Comparison of ENCODE assay signal across 17 cellular contexts in the genomic region with DNA sequence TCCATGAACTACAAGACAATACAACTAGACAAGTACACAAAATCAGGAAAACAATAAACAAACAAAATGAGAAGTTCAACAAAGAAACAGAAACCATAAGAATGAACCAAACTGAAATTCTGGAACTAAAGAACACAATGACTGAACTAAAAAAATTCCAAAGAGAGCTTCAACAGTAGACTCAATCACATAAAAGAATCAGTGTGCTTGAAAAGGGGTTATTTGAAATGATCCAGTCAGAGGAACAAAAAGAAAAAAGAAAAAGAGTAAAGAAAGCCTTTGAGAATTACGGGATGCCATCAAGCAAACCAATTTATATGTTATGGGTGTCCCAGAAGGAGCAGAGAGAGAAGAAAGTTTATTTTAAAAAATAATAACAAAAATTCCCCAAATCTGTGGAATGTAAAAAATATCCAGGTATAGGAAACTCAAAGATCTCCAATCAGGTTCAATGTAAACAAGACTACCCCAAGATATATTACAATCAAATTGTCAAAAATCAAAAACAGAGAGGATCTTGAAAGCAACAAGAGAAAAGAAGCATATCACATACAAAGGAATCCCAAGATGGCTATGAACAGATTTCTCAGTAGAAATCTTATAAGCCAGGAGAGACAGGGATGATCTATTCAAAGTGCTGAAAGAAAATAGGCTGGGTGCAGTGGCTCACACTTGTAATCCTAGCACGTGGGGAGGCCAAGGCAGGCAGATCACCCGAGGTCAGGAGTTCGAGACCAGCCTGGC. TPM values are rescaled to one million over a fixed set of nuclear protein-coding genes. Genes with fewer than 3 reads are reported as not detected.
DNase-seq lines count a peak whose midpoint lies in the region; ATAC-seq and TF ChIP-seq lines count a peak whose summit lies in the region.
"Had no signal": no experiment of that assay in that cellular context is flagged by ENCODE, and none has a peak within 500 bp of the region (broad histone marks: within the 10 kb centered on the region; RNA-seq: fewer than 3 reads in every experiment).

No MANE protein-coding gene starts in this region.

- peaks cover 0 to 4% of the 10 kb centered on the region in 2 experiments; a peak in 2 of 4 replicates for H3K36me3 ChIP-seq in HCT116 (ENCODE audit: control insufficient read depth in 1 of 2, insufficient read depth in 2 of 2, low read length in 2 of 2)

- POLR2A ChIA-PET in HCT116 (lab: Charles Lee): no interaction called here

- no peak overlapping the region for H2AFZ ChIP-seq in HCT116 (ENCODE audit: low read depth, low read length, poor library complexity, severe bottlenecking)
- H2AFZ ChIP-seq: GM23338 had no signal

- H3K27ac ChIP-seq in HCT116 (ENCODE audit: low read depth, low read length): no peak overlapping the region
- H3K27ac ChIP-seq: BLaER1 had no signal

- CTCF ChIA-PET in HCT116 (lab: Charles Lee): no interaction called here

- H3K79me2 ChIP-seq in HCT116 (ENCODE audit: insufficient read depth, low read length): peaks cover 7% of the 10 kb centered on the region

- H3K4me3 ChIP-seq in HCT116 (replicated peaks in 1 of 2; ENCODE audit: low read depth in 1 of 2, low read length in 2 of 2): no peak overlapping the region
- H3K4me3 ChIP-seq: BLaER1, GM23338 had no signal

- H3K27me3 ChIP-seq in HCT116 (ENCODE audit: insufficient read depth, low read length): no peaks in the 10 kb centered on the region
- H3K27me3 ChIP-seq: BLaER1 had no signal

- TF ChIP-seq POLR2A in HCT116 (IDR thresholded peaks at IDR 0.05; ENCODE audit: borderline replicate concordance, extremely low read depth, insufficient read depth, insufficient read length): no peak

- DNase-seq in activated T-cell treated with anti-CD3 and anti-CD28 coated beads, Interleukin-2, amount 50 U/mL, for 72 hours: no peak
- no peak for DNase-seq in activated T-cell treated with anti-CD3 and anti-CD28 coated beads for 4 hours
- no peak for DNase-seq in HCT116 (ENCODE audit: low read depth, low spot score)
- no peak for DNase-seq in memory B cell (ENCODE audit: low spot score in 2 of 2)
- DNase-seq in OCI-M1 (lab: John Stamatoyannopoulos, UW): no peak
- DNase-seq in LoVo (ENCODE audit: low spot score): no peak
- DNase-seq: 8988T; CD8-positive, alpha-beta T cell; DMS 273 treated with DMSO at 0.1 percent for 48 hours; DMS53; DND-41; EL; H7 had no signal

- H3K9me2 ChIP-seq in HCT116 (ENCODE audit: insufficient read depth): no peaks in the 10 kb centered on the region

- no peaks in the 10 kb centered on the region for H3K9me3 ChIP-seq in HCT116 (ENCODE audit: control insufficient read depth in 1 of 2, insufficient read depth in 1 of 2, low read depth in 1 of 2, low read length in 2 of 2)

- H3K27ac Mint-ChIP-seq in activated T-cell treated with anti-CD3 and anti-CD28 coated beads, Interleukin-2, amount 50 U/mL, for 72 hours: peak overlapping the region; percentile 66
- peak overlapping the region; percentile 38 for H3K27ac Mint-ChIP-seq in dendritic cell treated with granulocyte-macrophage colony-stimulating factor and Interleukin-4, amounts not matched to agents 40 ng/mL and 50 ng/mL, for 4 days
- peak overlapping the region; percentile 13 for H3K27ac Mint-ChIP-seq in memory B cell
- H3K27ac Mint-ChIP-seq: CD8-positive, alpha-beta T cell; GM23338 had no signal

- intact Hi-C loops in HCT116 (cut with micrococcal nuclease): no loop called here
- intact Hi-C loops in dendritic cell treated with granulocyte-macrophage colony-stimulating factor and Interleukin-4, amounts not matched to agents 40 ng/mL and 50 ng/mL, for 4 days (cut with micrococcal nuclease): no loop called here

- peaks cover 9 to 10% of the 10 kb centered on the region in 2 donors for H3K9me3 Mint-ChIP-seq in activated T-cell treated with anti-CD3 and anti-CD28 coated beads, Interleukin-2, amount 50 U/mL, for 72 hours
- H3K9me3 Mint-ChIP-seq in dendritic cell treated with granulocyte-macrophage colony-stimulating factor and Interleukin-4, amounts not matched to agents 40 ng/mL and 50 ng/mL, for 4 days: peaks cover 21% of the 10 kb centered on the region
- peaks cover 13% of the 10 kb centered on the region for H3K9me3 Mint-ChIP-seq in memory B cell

- H3K27me3 Mint-ChIP-seq in activated T-cell treated with anti-CD3 and anti-CD28 coated beads, Interleukin-2, amount 50 U/mL, for 72 hours (ENCODE audit: low read depth): no peaks in the 10 kb centered on the region
- no peaks in the 10 kb centered on the region for H3K27me3 Mint-ChIP-seq in dendritic cell treated with granulocyte-macrophage colony-stimulating factor and Interleukin-4, amounts not matched to agents 40 ng/mL and 50 ng/mL, for 4 days
- no peaks in the 10 kb centered on the region for H3K27me3 Mint-ChIP-seq in memory B cell

- no peak overlapping the region for H3K4me2 ChIP-seq in HCT116 (ENCODE audit: low read length)
- H3K4me2 ChIP-seq: BLaER1, GM23338 had no signal

- no peak for TF ChIP-seq CTCF in HCT116 (IDR thresholded peaks at IDR 0.05 in 2 of 3, conservative IDR thresholded peaks at IDR 0.05 in 1 of 3; ENCODE audit: borderline replicate concordance in 1 of 3, insufficient read depth in 1 of 3, low read depth in 2 of 3, low read length in 2 of 3)

- H3K36me3 Mint-ChIP-seq in activated T-cell treated with anti-CD3 and anti-CD28 coated beads, Interleukin-2, amount 50 U/mL, for 72 hours (ENCODE audit: insufficient read depth in 2 of 2): peaks cover 22 to 46% of the 10 kb centered on the region in 2 donors
- H3K36me3 Mint-ChIP-seq in dendritic cell treated with granulocyte-macrophage colony-stimulating factor and Interleukin-4, amounts not matched to agents 40 ng/mL and 50 ng/mL, for 4 days (ENCODE audit: low read depth): peaks cover 83% of the 10 kb centered on the region
- H3K36me3 Mint-ChIP-seq in memory B cell: peaks cover 51% of the 10 kb centered on the region

- no TSS peak for BruUV-seq in HCT116 (replicated peaks; lab: Mats Ljungman, UMichigan)

- ATAC-seq in activated T-cell treated with anti-CD3 and anti-CD28 coated beads, Interleukin-2, amount 50 U/mL, for 72 hours (replicated peaks in 1 of 2): no peak
- ATAC-seq in HCT116 (no peak), memory B cell (ENCODE audit: low read depth) (no peak), GM21423 (IDR thresholded peaks at IDR 0.05; ENCODE audit: unreplicated experiment) (no peak)
- ATAC-seq: CD8-positive, alpha-beta T cell; GM23338 had no signal

- no peak for TF ChIP-seq RAD21 in HCT116 (IDR thresholded peaks at IDR 0.05; ENCODE audit: low read depth)

- no peak overlapping the region for H3K9ac ChIP-seq in HCT116 (ENCODE audit: low read length)
- H3K9ac ChIP-seq: BLaER1 had no signal

- RAD21 ChIA-PET in HCT116 (lab: Charles Lee; ENCODE audit: low non-redundant PET in 1 of 2, low total read pairs in 2 of 2, uncharacterized antibody in 2 of 2, unreplicated experiment in 2 of 2): no interaction called here

- H3K4me1 ChIP-seq in HCT116 (ENCODE audit: control insufficient read depth in 1 of 2, insufficient read depth in 2 of 2, low read length in 2 of 2): no peaks in the 10 kb centered on the region

- H3K4me3 Mint-ChIP-seq in activated T-cell treated with anti-CD3 and anti-CD28 coated beads, Interleukin-2, amount 50 U/mL, for 72 hours: no peak overlapping the region
- H3K4me3 Mint-ChIP-seq in dendritic cell treated with granulocyte-macrophage colony-stimulating factor and Interleukin-4, amounts not matched to agents 40 ng/mL and 50 ng/mL, for 4 days: no peak overlapping the region
- H3K4me3 Mint-ChIP-seq in memory B cell: no peak overlapping the region
- H3K4me3 Mint-ChIP-seq: CD8-positive, alpha-beta T cell; GM23338 had no signal

- H3K4me1 Mint-ChIP-seq in activated T-cell treated with anti-CD3 and anti-CD28 coated beads, Interleukin-2, amount 50 U/mL, for 72 hours (ENCODE audit: low read depth): peaks cover 5% of the 10 kb centered on the region
- H3K4me1 Mint-ChIP-seq in dendritic cell treated with granulocyte-macrophage colony-stimulating factor and Interleukin-4, amounts not matched to agents 40 ng/mL and 50 ng/mL, for 4 days (ENCODE audit: low read depth): peaks cover 10% of the 10 kb centered on the region
- peaks cover 14% of the 10 kb centered on the region for H3K4me1 Mint-ChIP-seq in memory B cell
- H3K4me1 Mint-ChIP-seq: GM23338 had no signal

- H4K20me1 ChIP-seq in HCT116 (ENCODE audit: insufficient read depth): no peaks in the 10 kb centered on the region

TF ChIP-seq in HCT116, 20 proteins besides CTCF, POLR2A, EP300 and RAD21:
- TF ChIP-seq FOSL1 (IDR thresholded peaks at IDR 0.05; ENCODE audit: low read depth) (no peak), CBX3 (IDR thresholded peaks at IDR 0.05; ENCODE audit: low read depth) (0 out of 2 replicates have a peak, but pooled peaks have one; percentile 22)

RNA-seq across cellular contexts. Expression of gene COG5, which starts 18.7 kb away (rescaled TPM):
- 10 to 100 TPM; 30.4 to 55.5 TPM for total RNA-seq in activated T-cell treated with anti-CD3 and anti-CD28 coated beads, Interleukin-2, amount 50 U/mL, for 72 hours
- total RNA-seq in HCT116 (2021; ENCODE audit: unreplicated experiment): 30.7 TPM
- 18.7 TPM in 2 replicates for polyA plus RNA-seq in HCT116 (2012)

RNA-seq across cellular contexts. Expression of gene DUS4L, which starts 18.8 kb away (rescaled TPM):
- total RNA-seq in activated T-cell treated with anti-CD3 and anti-CD28 coated beads, Interleukin-2, amount 50 U/mL, for 72 hours: 10 to 100 TPM; 14.9 to 16.3 TPM
- 12.6 TPM for total RNA-seq in HCT116 (2021; ENCODE audit: unreplicated experiment)
- 5.2 and 6.8 TPM in 2 replicates for polyA plus RNA-seq in HCT116 (2012)

RNA-seq across cellular contexts. Expression of gene BCAP29, which starts 35.0 kb away (rescaled TPM):
- total RNA-seq in activated T-cell treated with anti-CD3 and anti-CD28 coated beads, Interleukin-2, amount 50 U/mL, for 72 hours: 10 to 100 TPM; 37.8 to 44.3 TPM
- total RNA-seq in HCT116 (2021; ENCODE audit: unreplicated experiment): 43.2 TPM
- polyA plus RNA-seq in HCT116 (2012): 12.0 and 19.9 TPM in 2 replicates

Comparison
In these comparisons a context has a peak if more than half of its experiments do, and no peak if none do; other contexts are left out.
1. H3K27ac Mint-ChIP-seq: peak in every context shown above with its lines; median percentile 66 in activated T-cell treated with anti-CD3 and anti-CD28 coated beads, Interleukin-2, amount 50 U/mL, for 72 hours; 38 in dendritic cell treated with granulocyte-macrophage colony-stimulating factor and Interleukin-4, amounts not matched to agents 40 ng/mL and 50 ng/mL, for 4 days; 13 in memory B cell.